In the genomic region with DNA sequence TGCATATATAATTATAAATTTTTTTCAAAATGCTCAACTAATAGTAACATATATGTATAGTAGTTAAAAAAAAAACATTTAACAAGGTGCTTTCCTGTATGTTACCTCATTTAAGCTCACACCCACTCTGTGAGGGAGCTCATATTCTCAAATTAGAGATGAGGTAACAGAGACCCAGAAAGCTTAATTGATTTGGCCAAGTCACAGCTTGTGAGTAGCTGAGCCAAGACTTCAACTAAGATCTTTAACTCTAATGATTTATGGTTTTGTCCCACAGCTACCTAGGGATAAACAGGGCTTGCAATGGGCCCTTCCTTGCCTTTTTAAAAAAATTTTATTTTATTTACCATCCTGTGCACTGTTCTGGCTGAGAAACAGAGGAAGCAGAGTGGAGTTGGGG, we compare ENCODE assay signal across 19 cellular contexts.
"Had no signal": no experiment of that assay in that cellular context is flagged by ENCODE, and none has a peak within 500 bp of the region (broad histone marks: within the 10 kb centered on the region; RNA-seq: fewer than 3 reads in every experiment).

No MANE protein-coding gene starts in this region.

- H3K4me3 ChIP-seq: K562, SJSA1, SK-N-MC had no signal

- H3K27ac ChIP-seq: HL-60, KMS-11, SJSA1, SK-N-MC had no signal

- H3K9me3 ChIP-seq: SJSA1 had no signal

- H3K9ac ChIP-seq: KMS-11 had no signal

- H3K36me3 ChIP-seq: SJSA1 had no signal

- H3K4me2 ChIP-seq: KMS-11 had no signal

- ATAC-seq: K562 had no signal

- H3K4me1 ChIP-seq: SJSA1 had no signal

- H3K27me3 ChIP-seq: SJSA1 had no signal

- DNase-seq: Kasumi-1, MM.1S, NCI-H1092 treated with DMSO at 0.1 percent for 48 hours, NCI-H1436, NCI-H187, NCI-H2029, NCI-H2081 treated with DMSO at 0.1 percent for 48 hours, NCI-H345, NCI-H510A, NCI-H524 treated with DMSO at 0.1 percent for 48 hours, Right ventricle myocardium superior, RPMI8226, SIG-M5, T-helper 2 cell had no signal
